ENCODE assay signal across 8 cellular contexts in genomic region chr6:49462927-49463611, GRCh38. TPM values are rescaled to one million over a fixed set of nuclear protein-coding genes. Genes with fewer than 3 reads are reported as not detected.
DNase-seq lines count a peak whose midpoint lies in the region; ATAC-seq, FAIRE-seq and TF ChIP-seq lines count a peak whose summit lies in the region.

A gene with protein sequence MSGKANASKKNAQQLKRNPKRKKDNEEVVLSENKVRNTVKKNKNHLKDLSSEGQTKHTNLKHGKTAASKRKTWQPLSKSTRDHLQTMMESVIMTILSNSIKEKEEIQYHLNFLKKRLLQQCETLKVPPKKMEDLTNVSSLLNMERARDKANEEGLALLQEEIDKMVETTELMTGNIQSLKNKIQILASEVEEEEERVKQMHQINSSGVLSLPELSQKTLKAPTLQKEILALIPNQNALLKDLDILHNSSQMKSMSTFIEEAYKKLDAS (plus strand): TSS chr6:49463370. CDS start chr6:49470177, 6,807 bp downstream.
TSS of gene MMUT (minus strand) at chr6:49463253. CDS start at chr6:49459466, 3,787 bp downstream.

- H3K36me3 ChIP-seq in pancreas: no peaks in the 10 kb centered on the region
- peaks cover 0 to 9% (median 3%) of the 10 kb centered on the region in 3 donors for H3K36me3 ChIP-seq in tibial artery

- peak; percentile 89 for FAIRE-seq in pancreas (lab: Jason Lieb, UNC)

- H3K4me1 ChIP-seq in pancreas (peaks cover 10 to 27% (median 15%) of the 10 kb centered on the region in 3 donors), tibial artery (peaks cover 0 to 47% (median 20%) of the 10 kb centered on the region in 4 donors)

- WGBS in pancreas, 2 donors: 0% methylated on average over 36 to 37 of the region's 37 CpGs

- ATAC-seq in HG02759 (IDR thresholded peaks at IDR 0.05; ENCODE audit: unreplicated experiment) (peak; percentile 99), Right ventricle myocardium superior (ENCODE audit: poor library complexity) (peak; percentile 100), pancreas (peak; percentile 99 to 100 (median 100))

- H3K9me3 ChIP-seq in pancreas: no peaks in the 10 kb centered on the region
- H3K9me3 ChIP-seq in tibial artery: no peaks in the 10 kb centered on the region

- TF ChIP-seq CTCF in GM12864 (IDR thresholded peaks at IDR 0.05; ENCODE audit: low read depth, low read length, missing control alignments): no peak
- no peak for TF ChIP-seq CTCF in pancreas (IDR thresholded peaks at IDR 0.05)
- no peak for TF ChIP-seq CTCF in tibial artery (IDR thresholded peaks at IDR 0.05)

- H3K27ac ChIP-seq in pancreas (peak within 1 kb of the TSS; percentile 70 to 88 (median 84)), tibial artery (peak within 1 kb of the TSS; percentile 86 to 87)

- DNase-seq in GM12864 (ENCODE audit: low read depth) (peak; percentile 82), NCI-H1417 (lab: John Stamatoyannopoulos, UW) (peak; percentile 92 to 97 (median 92)), SW 1271 (lab: John Stamatoyannopoulos, UW) (peak; percentile 91 to 97), Right ventricle myocardium superior (peak; percentile 93), pancreas (peak; percentile 90 to 95 (median 93)), tibial artery (peak; percentile 95 to 97)
- peak; percentile 78 for DNase-seq in activated naive CD8-positive, alpha-beta T cell treated with anti-CD3 and anti-CD28 coated beads, Interleukin-2, amount 50 U/mL, for 16 hours (ENCODE audit: low read depth, low spot score)

- H3K27me3 ChIP-seq in pancreas (no peaks in the 10 kb centered on the region), tibial artery (no peaks in the 10 kb centered on the region)

- intact Hi-C loops in Right ventricle myocardium superior (cut with DNase I): no loop called here
- intact Hi-C loops in pancreas (cut with DNase I): no loop called here
- intact Hi-C loops in tibial artery (cut with DNase I; ENCODE audit: low total_unique reads): no loop called here

- H3K4me3 ChIP-seq in GM12864 (ENCODE audit: low read depth, low read length) (peak within 1 kb of the TSS; percentile 91), pancreas (peak within 1 kb of the TSS; percentile 57 to 81 (median 60)), tibial artery (peak within 1 kb of the TSS; percentile 61 to 71)

RNA-seq across cellular contexts. Expression of the first gene that starts in this region (rescaled TPM):
- total RNA-seq in Right ventricle myocardium superior: 5.1 TPM
- 1 to 10 TPM in 4 of 6 donors, under 1 TPM in 2; 0.88 to 2.7 (median 1.2) TPM for total RNA-seq in pancreas
- 1 to 10 TPM; 1.4 to 3.1 TPM for polyA plus RNA-seq in pancreas

RNA-seq across cellular contexts. Expression of gene MMUT, which starts in this region (rescaled TPM):
- total RNA-seq in Right ventricle myocardium superior (33.9 TPM), pancreas (10 to 100 TPM in 4 of 6 donors, 1 to 10 TPM in 2; 7.2 to 13.5 (median 11.5) TPM)
- 10 to 100 TPM in 1 of 2 donors, 1 to 10 TPM in 1; 5.5 to 11.6 TPM for polyA plus RNA-seq in pancreas

Comparison
In these comparisons a context has a peak if more than half of its experiments do, and no peak if none do; other contexts are left out.
1. Peak in every context shown above with its lines: DNase-seq, ATAC-seq, H3K4me3 ChIP-seq and H3K27ac ChIP-seq.